In genomic region chr4:1201851-1202525, GRCh38 we compare ENCODE assay signal across 8 cellular contexts. TPM values are rescaled to one million over a fixed set of nuclear protein-coding genes. Genes with fewer than 3 reads are reported as not detected.
DNase-seq lines count a peak whose midpoint lies in the region; ATAC-seq and TF ChIP-seq lines count a peak whose summit lies in the region.

No MANE protein-coding gene starts in this region.

- H3K27ac ChIP-seq in esophagus (ENCODE audit: low read depth in 2 of 2, low read length in 1 of 2) (peak overlapping the region; percentile 78 to 94), prostate gland (peak overlapping the region; percentile 3 to 52)

- DNase-seq in GDM1 (lab: John Stamatoyannopoulos, UW) (peak; percentile 67), prostate gland (ENCODE audit: low spot score) (no peak), ureter (ENCODE audit: low spot score) (peak; percentile 77), iPS-NIHi7 (ENCODE audit: extremely low spot score) (no peak), Ammon's horn (ENCODE audit: low spot score) (no peak)
- DNase-seq in activated CD4-positive, alpha-beta T cell treated with anti-CD3 and anti-CD28 coated beads, Interleukin-2, amount 50 U/mL, for 24 hours (ENCODE audit: low read depth in 1 of 2, low spot score in 1 of 2), result peak; percentile 49 to 52

- no peak for TF ChIP-seq CTCF in prostate gland (IDR thresholded peaks at IDR 0.05)

- H3K4me3 ChIP-seq in esophagus (ENCODE audit: low read depth in 1 of 2, low read length in 2 of 2), result no peak overlapping the region
- H3K4me3 ChIP-seq in prostate gland, result no peak overlapping the region

- H3K27me3 ChIP-seq in esophagus (ENCODE audit: control insufficient read depth in 1 of 2, insufficient read depth in 2 of 2, low read length in 2 of 2) (no peaks in the 10 kb centered on the region), prostate gland (replicated peaks; ENCODE audit: insufficient read depth) (no peaks in the 10 kb centered on the region)

- H3K36me3 ChIP-seq in esophagus (ENCODE audit: control insufficient read depth in 2 of 2, insufficient read depth in 2 of 2, low read length in 1 of 2) (no peaks in the 10 kb centered on the region), prostate gland (no peaks in the 10 kb centered on the region)

- H3K4me1 ChIP-seq in esophagus (ENCODE audit: control insufficient read depth in 2 of 2, insufficient read depth in 2 of 2, low read length in 1 of 2) (peaks cover 5 to 10% of the 10 kb centered on the region in 2 donors), prostate gland (replicated peaks) (no peaks in the 10 kb centered on the region)

- TF ChIP-seq POLR2A in prostate gland (IDR thresholded peaks at IDR 0.05), result no peak

- intact Hi-C loops in prostate gland (cut with DNase I), result no loop called here

- no peaks in the 10 kb centered on the region for H3K9me3 ChIP-seq in esophagus (ENCODE audit: control insufficient read depth in 2 of 2, insufficient read depth in 1 of 2, low read depth in 1 of 2, low read length in 1 of 2)
- no peaks in the 10 kb centered on the region for H3K9me3 ChIP-seq in prostate gland

- peak; percentile 34 for ATAC-seq in HG03139 (IDR thresholded peaks at IDR 0.05; ENCODE audit: unreplicated experiment)

- 55 to 65% methylated on average over 26 of the region's 26 CpGs for WGBS in esophagus, 2 donors
- WGBS in prostate gland, result 74% methylated on average over 26 of the region's 26 CpGs

RNA-seq across cellular contexts. Expression of gene SPON2, which starts 29.6 kb away (rescaled TPM):
- 10 to 100 TPM; 17.0 to 26.9 TPM for polyA plus RNA-seq in esophagus
- total RNA-seq in prostate gland (100 to 1,000 TPM; 107 to 134 TPM), ureter (36.6 TPM)

RNA-seq across cellular contexts. Expression of gene CTBP1, which starts 46.9 kb away (rescaled TPM):
- polyA plus RNA-seq in esophagus, result 10 to 100 TPM; 71.7 to 87.2 TPM
- 100 to 1,000 TPM; 173 to 264 TPM for total RNA-seq in prostate gland
- total RNA-seq in ureter, result 171 TPM

Comparison
In these comparisons a context has a peak if more than half of its experiments do, and no peak if none do; other contexts are left out.
1. DNase-seq: peak in GDM1 (single experiment), activated CD4-positive, alpha-beta T cell treated with anti-CD3 and anti-CD28 coated beads, Interleukin-2, amount 50 U/mL, for 24 hours (2 of 2) and ureter (single experiment); none in prostate gland (single experiment), iPS-NIHi7 (single experiment) and Ammon's horn (single experiment).